Comparison of ENCODE assay signal across 26 cellular contexts in the genomic region with DNA sequence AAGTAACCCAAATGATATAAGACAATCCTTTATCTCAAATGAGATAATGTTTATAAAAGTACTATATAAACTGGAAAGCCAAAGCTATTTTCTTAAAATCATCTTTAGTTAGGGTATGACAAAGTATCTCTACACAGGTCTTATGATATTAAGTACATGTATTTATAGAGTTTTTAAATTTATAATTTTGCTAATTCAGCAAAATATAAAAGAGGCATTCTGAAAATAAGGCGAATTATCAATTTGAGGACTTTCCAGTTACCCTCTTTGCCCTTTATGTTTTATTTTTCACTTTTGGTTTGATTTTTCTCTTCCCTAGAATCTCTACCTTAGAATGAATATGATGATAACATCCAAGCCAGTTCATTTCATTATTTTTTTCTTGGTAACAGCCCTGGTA.
"Had no signal": no experiment of that assay in that cellular context is flagged by ENCODE, and none has a peak within 500 bp of the region (broad histone marks: within the 10 kb centered on the region; RNA-seq: fewer than 3 reads in every experiment).

No MANE protein-coding gene starts in this region.

- H3K36me3 ChIP-seq: left lung, lower lobe of right lung, ovary, stomach, thyroid gland, transverse colon, upper lobe of left lung, vagina had no signal

- H3K9me3 Mint-ChIP-seq: immature natural killer cell; naive B cell; natural killer cell; stimulated activated naive B cell treated with anti-CD40 and anti-IgM and Interleukin-4, amounts not matched to agents 10 μg/mL and 1 μg/mL and 100 μg/mL, for 72 hours had no signal

- H3K27me3 Mint-ChIP-seq: naive B cell; stimulated activated naive B cell treated with anti-CD40 and anti-IgM and Interleukin-4, amounts not matched to agents 10 μg/mL and 1 μg/mL and 100 μg/mL, for 72 hours had no signal

- H3K27ac ChIP-seq: left lung, lower lobe of right lung, stomach, testis, thyroid gland, transverse colon, upper lobe of left lung, vagina had no signal

- H3K9me3 ChIP-seq: left lung, lower lobe of right lung, ovary, stomach, testis, thyroid gland, transverse colon, upper lobe of left lung, vagina had no signal

- FAIRE-seq: islet of Langerhans, kidney had no signal

- H3K4me1 Mint-ChIP-seq: naive B cell; stimulated activated naive B cell treated with anti-CD40 and anti-IgM and Interleukin-4, amounts not matched to agents 10 μg/mL and 1 μg/mL and 100 μg/mL, for 72 hours had no signal

- ATAC-seq: left colon; left lung; lower lobe of right lung; natural killer cell; right cardiac atrium; stimulated activated naive B cell treated with anti-CD40 and anti-IgM and Interleukin-4, amounts not matched to agents 10 μg/mL and 1 μg/mL and 100 μg/mL, for 72 hours; stimulated activated naive CD8-positive, alpha-beta T cell treated with anti-CD3 and anti-CD28 coated beads, Interleukin-15, Interleukin-2, amounts not matched to agents 100 U/mL and 50 U/mL, for 24 hours had no signal

- H3K4me3 Mint-ChIP-seq: immature natural killer cell; naive B cell; natural killer cell; stimulated activated naive B cell treated with anti-CD40 and anti-IgM and Interleukin-4, amounts not matched to agents 10 μg/mL and 1 μg/mL and 100 μg/mL, for 72 hours had no signal

- DNase-seq: hypothalamus; immature natural killer cell; kidney; left colon; left lung; lower lobe of right lung; mammary epithelial cell; mesenchymal stem cell; naive B cell; natural killer cell; ovary; stimulated activated CD4-positive, alpha-beta T cell treated with anti-CD3 and anti-CD28 coated beads, Interleukin-12 subunit alpha, Interleukin-12 subunit beta, amount 100 ng/mL, for 4 hours; stimulated activated CD4-positive, alpha-beta T cell treated with anti-CD3 and anti-CD28 coated beads, Interleukin-15, amount 100 ng/mL, for 24 hours; stimulated activated CD4-positive, alpha-beta T cell treated with anti-CD3 and anti-CD28 coated beads, Interleukin-2, amount 100 ng/mL, for 24 hours; stimulated activated CD4-positive, alpha-beta T cell treated with anti-CD3 and anti-CD28 coated beads, Interleukin-4, amount 100 ng/mL, for 1 hour; stimulated activated naive B cell treated with anti-CD40 and anti-IgM and Interleukin-4, amounts not matched to agents 10 μg/mL and 1 μg/mL and 100 μg/mL, for 72 hours; stimulated activated naive CD8-positive, alpha-beta T cell treated with anti-CD3 and anti-CD28 coated beads, Interleukin-15, Interleukin-2, amounts not matched to agents 100 U/mL and 50 U/mL, for 24 hours; stomach; testis; thyroid gland; transverse colon had no signal

- H3K36me3 Mint-ChIP-seq: immature natural killer cell; naive B cell; natural killer cell; stimulated activated naive B cell treated with anti-CD40 and anti-IgM and Interleukin-4, amounts not matched to agents 10 μg/mL and 1 μg/mL and 100 μg/mL, for 72 hours had no signal

- H3K4me3 ChIP-seq: left lung, lower lobe of right lung, ovary, stomach, testis, thyroid gland, transverse colon, upper lobe of left lung, vagina had no signal

- H3K27me3 ChIP-seq: left lung, ovary, stomach, testis, thyroid gland, transverse colon, upper lobe of left lung, vagina had no signal

- H3K4me1 ChIP-seq: testis, transverse colon had no signal

- H3K27ac Mint-ChIP-seq: immature natural killer cell; naive B cell; natural killer cell; progenitor cell of endocrine pancreas; stimulated activated naive B cell treated with anti-CD40 and anti-IgM and Interleukin-4, amounts not matched to agents 10 μg/mL and 1 μg/mL and 100 μg/mL, for 72 hours had no signal
